ENCODE assay signal across 9 cellular contexts in genomic region chr11:75565221-75565814, GRCh38. TPM values are rescaled to one million over a fixed set of nuclear protein-coding genes. Genes with fewer than 3 reads are reported as not detected.
DNase-seq lines count a peak whose midpoint lies in the region; ATAC-seq and TF ChIP-seq lines count a peak whose summit lies in the region.
"Had no signal": no experiment of that assay in that cellular context is flagged by ENCODE, and none has a peak within 500 bp of the region (broad histone marks: within the 10 kb centered on the region; RNA-seq: fewer than 3 reads in every experiment).

No MANE protein-coding gene starts in this region.

- H3K9me3 ChIP-seq in right cardiac atrium (ENCODE audit: control insufficient read depth, low read length) = no peaks in the 10 kb centered on the region
- no peaks in the 10 kb centered on the region for H3K9me3 ChIP-seq in smooth muscle cell (replicated peaks; ENCODE audit: low read depth)

- DNase-seq in H7 (peak; percentile 72), amniotic epithelial cell (ENCODE audit: low read depth) (peak; percentile 64), right cardiac atrium (peak; percentile 77 to 82 (median 79)), smooth muscle cell (lab: John Stamatoyannopoulos, UW; ENCODE audit: unreplicated experiment) (peak; percentile 47), T-helper 9 cell (no peak), GOT3 (lab: John Stamatoyannopoulos, UW) (no peak), NCI-H146 (lab: John Stamatoyannopoulos, UW) (no peak), erythroblast (lab: John Stamatoyannopoulos, UW) (no peak)
- DNase-seq: NCI-H187 treated with DMSO at 0.1 percent for 48 hours had no signal

- peak in 1 of 2 donors; percentile 43 for ATAC-seq in right cardiac atrium

- no peak overlapping the region for H2AFZ ChIP-seq in smooth muscle cell (ENCODE audit: low read depth)

- TF ChIP-seq POLR2A in erythroblast (IDR thresholded peaks at IDR 0.05; ENCODE audit: low read length) = no peak

- peak overlapping the region; percentile 94 for H3K4me2 ChIP-seq in smooth muscle cell

- H3K4me1 ChIP-seq in right cardiac atrium (ENCODE audit: control insufficient read depth, insufficient read depth, low read length) (peaks cover 20% of the 10 kb centered on the region), smooth muscle cell (ENCODE audit: low read depth) (peaks cover 31% of the 10 kb centered on the region)

- H3K27ac ChIP-seq in right cardiac atrium (ENCODE audit: low read length) (peak overlapping the region; percentile 100), smooth muscle cell (ENCODE audit: low read depth) (peak overlapping the region; percentile 99)

- H3K9ac ChIP-seq in smooth muscle cell (ENCODE audit: low read depth) = peak overlapping the region; percentile 99

- H3F3A ChIP-seq in smooth muscle cell (ENCODE audit: low read depth) = peaks cover 69% of the 10 kb centered on the region

- intact Hi-C loops in right cardiac atrium (cut with DNase I) = no loop called here

- H3K27me3 ChIP-seq in H7 (ENCODE audit: control insufficient read depth, insufficient read depth, low read length) (no peaks in the 10 kb centered on the region), right cardiac atrium (ENCODE audit: control insufficient read depth, insufficient read depth) (no peaks in the 10 kb centered on the region), smooth muscle cell (ENCODE audit: low read depth) (no peaks in the 10 kb centered on the region)

- H3K4me3 ChIP-seq in H7 (ENCODE audit: insufficient read depth, low read depth, low read length) = no peak overlapping the region
- H3K4me3 ChIP-seq in right cardiac atrium (ENCODE audit: low read length) = peak overlapping the region; percentile 88
- H3K4me3 ChIP-seq in smooth muscle cell = peak overlapping the region; percentile 95

- 22% methylated on average over 5 of the region's 5 CpGs for WGBS in right cardiac atrium
- WGBS in smooth muscle cell (ENCODE audit: low lambda C conversion rate) = 22% methylated on average over 5 of the region's 5 CpGs

- H3K36me3 ChIP-seq in H7 (replicated peaks; ENCODE audit: control insufficient read depth, insufficient read depth, low read length) (peaks cover 38% of the 10 kb centered on the region), smooth muscle cell (ENCODE audit: low read depth) (peaks cover 10% of the 10 kb centered on the region)

- TF ChIP-seq CTCF in smooth muscle cell (IDR thresholded peaks at IDR 0.05; ENCODE audit: borderline replicate concordance, insufficient read depth, poor library complexity, severe bottlenecking) = no peak

- H4K20me1 ChIP-seq in smooth muscle cell (ENCODE audit: low read depth) = peaks cover 77% of the 10 kb centered on the region

- peaks cover 82% of the 10 kb centered on the region for H3K79me2 ChIP-seq in smooth muscle cell (ENCODE audit: low read depth)

RNA-seq across cellular contexts. Expression of gene SERPINH1, which starts 3.3 kb away (rescaled TPM):
- 540 and 638 TPM in 2 replicates for total RNA-seq in H7 (2014; rRNA removed; shearing (Covaris generic))
- total RNA-seq in right cardiac atrium = 100 to 1,000 TPM in 1 of 4 donors, 10 to 100 TPM in 3; 50.5 to 109 (median 72.7) TPM
- polyA plus RNA-seq in right cardiac atrium = 53.2 TPM
- 2,653 and 2,895 TPM in 2 replicates for total RNA-seq in smooth muscle cell
- polyA plus RNA-seq in smooth muscle cell = 1,110 and 1,493 TPM in 2 replicates

RNA-seq across cellular contexts. Expression of gene GDPD5, which starts 39.6 kb away (rescaled TPM):
- 11.2 and 12.5 TPM in 2 replicates for total RNA-seq in H7 (2014; rRNA removed; shearing (Covaris generic))
- total RNA-seq in right cardiac atrium (1 to 10 TPM; 5.3 to 8.2 (median 6.8) TPM), smooth muscle cell (2.3 and 3.2 TPM in 2 replicates)
- polyA plus RNA-seq in right cardiac atrium (8.5 TPM), smooth muscle cell (5.8 and 7.1 TPM in 2 replicates)

Comparison
In these comparisons a context has a peak if more than half of its experiments do, and no peak if none do; other contexts are left out.
1. DNase-seq: peak in H7 (single experiment), amniotic epithelial cell (single experiment), right cardiac atrium (3 of 3) and smooth muscle cell (single experiment); none in T-helper 9 cell (single experiment), GOT3 (single experiment), NCI-H146 (single experiment) and erythroblast (0 of 2).